ENCODE assay signal across 27 cellular contexts in genomic region chrX:25701876-25702275, GRCh38.
"Had no signal": no experiment of that assay in that cellular context is flagged by ENCODE, and none has a peak within 500 bp of the region (broad histone marks: within the 10 kb centered on the region; RNA-seq: fewer than 3 reads in every experiment).

No MANE protein-coding gene starts in this region.

- H3K36me3 ChIP-seq: stomach, suprapubic skin, thoracic aorta, thyroid gland, tibial artery, tibial nerve, transverse colon, upper lobe of left lung, upper lobe of right lung, uterus, vagina had no signal

- H3K27me3 ChIP-seq: stomach, suprapubic skin, testis, thyroid gland, tibial artery, tibial nerve, transverse colon, upper lobe of left lung, upper lobe of right lung, uterus, vagina had no signal

- FAIRE-seq: urothelium cell line had no signal

- H3K27ac ChIP-seq: stomach, suprapubic skin, testis, thoracic aorta, thyroid gland, tibial artery, tibial nerve, transverse colon, upper lobe of left lung, upper lobe of right lung, uterus, vagina had no signal

- H3K9me3 ChIP-seq: suprapubic skin, testis, thoracic aorta, thyroid gland, tibial artery, tibial nerve, transverse colon, upper lobe of right lung, uterus, vagina had no signal

- H3K4me3 ChIP-seq: stomach, suprapubic skin, testis, thoracic aorta, thyroid gland, tibial artery, tibial nerve, transverse colon, upper lobe of left lung, upper lobe of right lung, uterus, vagina had no signal

- DNase-seq: stimulated activated CD4-positive, alpha-beta T cell treated with anti-CD3 and anti-CD28 coated beads, Interleukin-2, amount 100 ng/mL, for 48 hours; stimulated activated CD4-positive, alpha-beta T cell treated with anti-CD3 and anti-CD28 coated beads, Interleukin-4, amount 100 ng/mL, for 1 hour; stimulated activated CD4-positive, alpha-beta T cell treated with anti-CD3 and anti-CD28 coated beads, Interleukin-4, amount 100 ng/mL, for 24 hours; stimulated activated CD4-positive, alpha-beta T cell treated with anti-CD3 and anti-CD28 coated beads, Interleukin-4, amount 100 ng/mL, for 4 hours; stimulated activated CD8-positive, alpha-beta memory T cell treated with anti-CD3 and anti-CD28 coated beads, Interleukin-4, amount 100 ng/mL, for 48 hours; stimulated activated naive B cell treated with anti-CD40 and anti-IgM and Interleukin-4, amounts not matched to agents 10 μg/mL and 1 μg/mL and 100 μg/mL, for 72 hours; stimulated activated naive CD4-positive, alpha-beta T cell; stimulated activated naive CD4-positive, alpha-beta T cell treated with Interleukin-2 at 50 U/mL for 16 hours; stimulated activated naive CD8-positive, alpha-beta T cell treated with anti-CD3 and anti-CD28 coated beads, Interleukin-15, amount 100 ng/mL, for 72 hours; stimulated activated naive CD8-positive, alpha-beta T cell treated with anti-CD3 and anti-CD28 coated beads, Interleukin-15, Interleukin-2, amounts not matched to agents 100 U/mL and 50 U/mL, for 24 hours; stomach; substantia nigra; testis; thyroid gland; tibial artery; transverse colon; trophoblast cell; upper lobe of left lung; upper lobe of right lung; uterus had no signal

- ATAC-seq: stimulated activated effector memory CD8-positive, alpha-beta T cell treated with anti-CD3 and anti-CD28 coated beads, Interleukin-12 subunit alpha, Interleukin-12 subunit beta, amount 100 ng/mL, for 72 hours; stimulated activated memory B cell treated with anti-CD40 and anti-IgM and Interleukin-4, amounts not matched to agents 10 μg/mL and 1 μg/mL and 100 μg/mL, for 72 hours; stimulated activated naive B cell treated with anti-CD40 and anti-IgM and Interleukin-4, amounts not matched to agents 10 μg/mL and 1 μg/mL and 100 μg/mL, for 72 hours; stimulated activated naive CD8-positive, alpha-beta T cell treated with anti-CD3 and anti-CD28 coated beads, Interleukin-15, amount 100 ng/mL, for 72 hours; stimulated activated naive CD8-positive, alpha-beta T cell treated with anti-CD3 and anti-CD28 coated beads, Interleukin-15, Interleukin-2, amounts not matched to agents 100 U/mL and 50 U/mL, for 24 hours; upper lobe of right lung had no signal

- H3K4me1 ChIP-seq: stomach, suprapubic skin, testis, thyroid gland, tibial artery, tibial nerve, transverse colon, upper lobe of left lung, upper lobe of right lung, uterus, vagina had no signal
